8 cellular contexts compared by ENCODE assay signal in genomic region chr19:47609885-47610545, GRCh38. TPM values are rescaled to one million over a fixed set of nuclear protein-coding genes. Genes with fewer than 3 reads are reported as not detected.
DNase-seq lines count a peak whose midpoint lies in the region; ATAC-seq and TF ChIP-seq lines count a peak whose summit lies in the region.

No MANE protein-coding gene starts in this region.

- peaks cover 43% of the 10 kb centered on the region for H3K4me1 ChIP-seq in stomach smooth muscle (ENCODE audit: control insufficient read depth, insufficient read depth, low read length)

- peak overlapping the region; percentile 89 for H3K27ac ChIP-seq in stomach smooth muscle (ENCODE audit: low read length)

- H3K9me3 ChIP-seq in stomach smooth muscle (ENCODE audit: control insufficient read depth in 2 of 2, low read length in 2 of 2): no peaks in the 10 kb centered on the region

- TF ChIP-seq CTCF in GM10266 (IDR thresholded peaks at IDR 0.05; ENCODE audit: control insufficient read depth, insufficient read depth, low read depth, missing control alignments): no peak

- peak; percentile 0 for ATAC-seq in esophagus mucosa
- no peak for ATAC-seq in HG02642 (IDR thresholded peaks at IDR 0.05; ENCODE audit: poor library complexity, unreplicated experiment)
- ATAC-seq in HG03565 (IDR thresholded peaks at IDR 0.05; ENCODE audit: unreplicated experiment): no peak

- peak overlapping the region; percentile 80 to 88 for H3K9ac ChIP-seq in stomach smooth muscle (ENCODE audit: low read length in 2 of 2)

- H3K4me3 ChIP-seq in stomach smooth muscle (ENCODE audit: low read length in 2 of 2): peak overlapping the region; percentile 62 to 79

- H3K27me3 ChIP-seq in stomach smooth muscle (ENCODE audit: control insufficient read depth in 1 of 2, insufficient read depth in 2 of 2, low read length in 2 of 2): no peaks in the 10 kb centered on the region

- peak; percentile 43 for DNase-seq in GM10266 (ENCODE audit: extremely low spot score)
- DNase-seq in NCI-H2196 (lab: John Stamatoyannopoulos, UW; ENCODE audit: unreplicated experiment): peak; percentile 31
- DNase-seq in activated T-cell treated with anti-CD3 and anti-CD28 coated beads, Interleukin-2, amount 50 U/mL, for 48 hours: peak; percentile 44 to 67
- peak; percentile 69 for DNase-seq in myocyte (ENCODE audit: low read depth)

- peaks cover 0 to 3% of the 10 kb centered on the region in 2 donors for H3K36me3 ChIP-seq in stomach smooth muscle (ENCODE audit: control insufficient read depth in 2 of 2, insufficient read depth in 2 of 2, low read length in 2 of 2)

RNA-seq across cellular contexts. Expression of gene BICRA, which starts 1.1 kb away (rescaled TPM):
- total RNA-seq in esophagus mucosa (7.9 TPM), myocyte (4.7 and 5.6 TPM in 2 replicates)
- polyA plus RNA-seq in myocyte (2012): 6.1 TPM

RNA-seq across cellular contexts. Expression of gene ZNF541, which starts 37.1 kb away (rescaled TPM):
- total RNA-seq in esophagus mucosa (0.08 TPM), myocyte (0.08 TPM in 1 of 2 replicates, not detected in the other)
- polyA plus RNA-seq in myocyte (2012): not detected
